16 cellular contexts compared by ENCODE assay signal in genomic region chr3:130906374-130906995, GRCh38. TPM values are rescaled to one million over a fixed set of nuclear protein-coding genes. Genes with fewer than 3 reads are reported as not detected.
DNase-seq lines count a peak whose midpoint lies in the region; ATAC-seq, FAIRE-seq and TF ChIP-seq lines count a peak whose summit lies in the region.
"Had no signal": no experiment of that assay in that cellular context is flagged by ENCODE, and none has a peak within 500 bp of the region (broad histone marks: within the 10 kb centered on the region; RNA-seq: fewer than 3 reads in every experiment).

No MANE protein-coding gene starts in this region.

- H3K36me3 Mint-ChIP-seq in GM23338 (ENCODE audit: low read depth): peaks cover 2% of the 10 kb centered on the region; the same call in 2 of the 3 replicates
- H3K36me3 Mint-ChIP-seq in T-helper 17 cell (ENCODE audit: low read depth): peaks cover 2% of the 10 kb centered on the region

- no peak for TF ChIP-seq EP300 in A549 (IDR thresholded peaks at IDR 0.05)

- H2AFZ ChIP-seq in GM23338: no peak overlapping the region

- H3K4me1 Mint-ChIP-seq in GM23338: peaks cover 9% of the 10 kb centered on the region
- H3K4me1 Mint-ChIP-seq in T-helper 17 cell: peaks cover 42% of the 10 kb centered on the region

- H3K27ac Mint-ChIP-seq in GM23338: peak overlapping the region; percentile 10; the same call in 1 of the 2 replicates
- H3K27ac Mint-ChIP-seq in T-helper 17 cell: peak overlapping the region; percentile 75
- H3K27ac Mint-ChIP-seq: activated B cell treated with CpG ODN at 0.5 μM for 24 hours, B cell had no signal

- H3K4me3 Mint-ChIP-seq in GM23338: no peak overlapping the region
- peak overlapping the region; percentile 68 for H3K4me3 Mint-ChIP-seq in T-helper 17 cell
- H3K4me3 Mint-ChIP-seq: activated B cell treated with CpG ODN at 0.5 μM for 24 hours; B cell; central memory CD8-positive, alpha-beta T cell had no signal

- no peaks in the 10 kb centered on the region for H3K9me2 ChIP-seq in GM23338 (ENCODE audit: insufficient read depth)

- no peak overlapping the region for H3K4me3 ChIP-seq in A549
- H3K4me3 ChIP-seq in GM23338: no peak overlapping the region
- H3K4me3 ChIP-seq in fibroblast of mammary gland (ENCODE audit: control insufficient read depth, low read depth, low read length): no peak overlapping the region
- H3K4me3 ChIP-seq in coronary artery: no peak overlapping the region
- no peak overlapping the region for H3K4me3 ChIP-seq in upper lobe of right lung
- H3K4me3 ChIP-seq: stomach had no signal

- H3K27me3 Mint-ChIP-seq in GM23338 (ENCODE audit: insufficient read depth, low read depth, poor library complexity) (no peaks in the 10 kb centered on the region), T-helper 17 cell (no peaks in the 10 kb centered on the region)
- H3K27me3 Mint-ChIP-seq: activated B cell treated with CpG ODN at 0.5 μM for 24 hours; B cell; central memory CD8-positive, alpha-beta T cell had no signal

- POLR2A ChIA-PET in A549 (lab: Yijun Ruan, JAX): no interaction called here

- no peak for TF ChIP-seq CTCF in A549 (IDR thresholded peaks at IDR 0.05)
- TF ChIP-seq CTCF in GM23338 (conservative IDR thresholded peaks at IDR 0.05; ENCODE audit: low read depth in 2 of 2): no peak
- TF ChIP-seq CTCF in fibroblast of mammary gland (conservative IDR thresholded peaks at IDR 0.05; ENCODE audit: control insufficient read depth, insufficient read depth, low read depth, low read length): no peak
- TF ChIP-seq CTCF in coronary artery (IDR thresholded peaks at IDR 0.05): no peak
- TF ChIP-seq CTCF in upper lobe of right lung (IDR thresholded peaks at IDR 0.05): no peak

- H3K4me1 ChIP-seq in A549: peaks cover 32% of the 10 kb centered on the region
- H3K4me1 ChIP-seq in GM23338 (ENCODE audit: insufficient read depth): peaks cover 11% of the 10 kb centered on the region
- peaks cover 12% of the 10 kb centered on the region for H3K4me1 ChIP-seq in upper lobe of right lung

- H3F3A ChIP-seq in GM23338 (replicated peaks; ENCODE audit: low read depth): no peaks in the 10 kb centered on the region

- TF ChIP-seq POLR2A in A549 (IDR thresholded peaks at IDR 0.05; ENCODE audit: low read length): no peak

- no peak for FAIRE-seq in A549 (lab: Jason Lieb, UNC)

- DNase-seq in A549 (ENCODE audit: low read depth in 1 of 2, low spot score in 1 of 2): no peak
- DNase-seq in GM23338 (ENCODE audit: low spot score): no peak
- DNase-seq in T-helper 17 cell: no peak
- DNase-seq in fibroblast of mammary gland (ENCODE audit: low read depth): peak; percentile 37
- no peak for DNase-seq in SHP77 (lab: John Stamatoyannopoulos, UW)
- DNase-seq in coronary artery (ENCODE audit: low spot score): no peak
- no peak for DNase-seq in activated effector memory CD4-positive, alpha-beta T cell treated with anti-CD3 and anti-CD28 coated beads, Interleukin-2, amount 50 U/mL, for 16 hours
- no peak for DNase-seq in upper lobe of right lung
- DNase-seq: activated B cell treated with CpG ODN at 0.5 μM for 24 hours, DND-41, H7, NCI-H524 treated with DMSO at 0.1 percent for 48 hours, SHP77 treated with DMSO at 0.1 percent for 48 hours, stomach had no signal

- H3K79me2 ChIP-seq in GM23338 (replicated peaks; ENCODE audit: insufficient read depth): peaks cover 90% of the 10 kb centered on the region

- peaks cover 30% of the 10 kb centered on the region for H4K20me1 ChIP-seq in GM23338 (replicated peaks; ENCODE audit: insufficient read depth)

- H3K27ac ChIP-seq in A549: no peak overlapping the region
- H3K27ac ChIP-seq in GM23338 (ENCODE audit: low read depth): no peak overlapping the region
- no peak overlapping the region for H3K27ac ChIP-seq in coronary artery
- no peak overlapping the region for H3K27ac ChIP-seq in upper lobe of right lung

- H3K36me3 ChIP-seq in GM23338 (ENCODE audit: insufficient read depth) (no peaks in the 10 kb centered on the region), upper lobe of right lung (no peaks in the 10 kb centered on the region)
- H3K36me3 ChIP-seq: stomach had no signal

- no peaks in the 10 kb centered on the region for H3K9me3 ChIP-seq in A549
- no peaks in the 10 kb centered on the region for H3K9me3 ChIP-seq in T-helper 17 cell (ENCODE audit: control insufficient read depth, low read length, poor library complexity, severe bottlenecking)
- H3K9me3 ChIP-seq in upper lobe of right lung: no peaks in the 10 kb centered on the region
- H3K9me3 ChIP-seq: stomach had no signal

- TF ChIP-seq RAD21 in A549 (conservative IDR thresholded peaks at IDR 0.05 in 1 of 2, IDR thresholded peaks at IDR 0.05 in 1 of 2): no peak

- WGBS in A549 (ENCODE audit: missing lambda C conversion rate): 84% methylated on average over 3 of the region's 3 CpGs

- no peaks in the 10 kb centered on the region for H3K27me3 ChIP-seq in GM23338 (ENCODE audit: insufficient read depth)
- H3K27me3 ChIP-seq in upper lobe of right lung: no peaks in the 10 kb centered on the region
- H3K27me3 ChIP-seq: stomach had no signal

- H3K9me3 Mint-ChIP-seq in GM23338: peaks cover 2% of the 10 kb centered on the region; the same call in 2 of the 3 replicates
- H3K9me3 Mint-ChIP-seq: activated B cell treated with CpG ODN at 0.5 μM for 24 hours; central memory CD8-positive, alpha-beta T cell had no signal

- H3K4me2 ChIP-seq in A549: no peak overlapping the region
- no peak overlapping the region for H3K4me2 ChIP-seq in GM23338

- CTCF ChIA-PET in A549 (lab: Yijun Ruan, JAX): no interaction called here

- ATAC-seq in A549 (no peak), GM23338 (no peak), T-helper 17 cell (peak; percentile 61), upper lobe of right lung (no peak)

- intact Hi-C loops in upper lobe of right lung (cut with DNase I): no loop called here

TF ChIP-seq in A549, 52 proteins besides CTCF, POLR2A, EP300 and RAD21:
- TF ChIP-seq NR3C1 (IDR thresholded peaks at IDR 0.05) (no peak), MAX (IDR thresholded peaks at IDR 0.05) (no peak), FOSL2 (IDR thresholded peaks at IDR 0.05) (no peak), FOSL2 (CRISPR knock-in tag; IDR thresholded peaks at IDR 0.05) (no peak), HOXB5 (CRISPR knock-in tag; IDR thresholded peaks at IDR 0.05) (no peak), ZNF302 (CRISPR knock-in tag; IDR thresholded peaks at IDR 0.05) (no peak), POLR2AphosphoS2 (conservative IDR thresholded peaks at IDR 0.05; ENCODE audit: low read length) (no peak), HOXB13 (CRISPR knock-in tag; IDR thresholded peaks at IDR 0.05; ENCODE audit: low read depth) (no peak), MAFK (IDR thresholded peaks at IDR 0.05; ENCODE audit: partially characterized antibody) (peak; percentile 23)

TF ChIP-seq in GM23338, 12 proteins besides CTCF, POLR2A, EP300 and RAD21 (continues in another document):
- TF ChIP-seq EZH2 (IDR thresholded peaks at IDR 0.05; ENCODE audit: low read depth, unreplicated experiment) (no peak), POLR2AphosphoS5 (IDR thresholded peaks at IDR 0.05; ENCODE audit: low read depth) (no peak), STAT1 (IDR thresholded peaks at IDR 0.05; ENCODE audit: unreplicated experiment) (no peak), REST (IDR thresholded peaks at IDR 0.05; ENCODE audit: unreplicated experiment) (no peak), NANOG (IDR thresholded peaks at IDR 0.05; ENCODE audit: borderline replicate concordance) (no peak), EZH2phosphoT487 (IDR thresholded peaks at IDR 0.05; ENCODE audit: unreplicated experiment) (no peak)

RNA-seq across cellular contexts. Expression of gene ATP2C1, which starts 12.6 kb away (rescaled TPM):
- 69.4 and 74.3 TPM in 2 replicates for polyA plus RNA-seq in A549 (2011; rRNA removed)
- 13.6 and 16.0 TPM in 2 replicates for polyA plus RNA-seq in A549 (2012; cell fraction: cytosol; rRNA removed)
- polyA plus RNA-seq in A549 (2012; cell fraction: nucleus; rRNA removed): 10.1 and 17.9 TPM in 2 replicates
- 48.1 to 48.8 TPM (median 48.3 TPM) in 3 replicates for polyA plus RNA-seq in A549 (2017; fragmentation: RNase III; extraction: RNeasy Plus Mini Kit Qiagen cat#74134 plus additional on column Dnase treatment)
- 35.1 and 41.9 TPM in 2 replicates for polyA minus RNA-seq in A549 (2011; rRNA and poly(A)+ RNA removed)
- total RNA-seq in GM23338 (2014; rRNA removed; shearing (Covaris generic)): 75.7 and 81.9 TPM in 2 replicates
- 21.2 and 28.1 TPM in 2 replicates for polyA plus RNA-seq in GM23338 (2016; fragmentation: Nextera tagmentation; extraction: Ambion mirVana)
- 10 to 100 TPM; 57.9 to 60.0 TPM for total RNA-seq in T-helper 17 cell
- 142 TPM for total RNA-seq in upper lobe of right lung
